Comparison of ENCODE assay signal across 8 cellular contexts in genomic region chr4:36243355-36244256, GRCh38. TPM values are rescaled to one million over a fixed set of nuclear protein-coding genes. Genes with fewer than 3 reads are reported as not detected.
DNase-seq lines count a peak whose midpoint lies in the region; ATAC-seq and TF ChIP-seq lines count a peak whose summit lies in the region.

No MANE protein-coding gene starts in this region.

- H3K4me3 Mint-ChIP-seq in endothelial cell (ENCODE audit: unreplicated experiment) = peak overlapping the region; percentile 95

- H3K4me1 ChIP-seq in DND-41 (ENCODE audit: insufficient read depth, low read length) = peaks cover 32% of the 10 kb centered on the region
- H3K4me1 ChIP-seq in mucosa of rectum (ENCODE audit: control insufficient read depth in 2 of 2, insufficient read depth in 2 of 2, low read length in 2 of 2) = peaks cover 6 to 9% of the 10 kb centered on the region in 2 donors

- no peaks in the 10 kb centered on the region for H3K36me3 Mint-ChIP-seq in endothelial cell (ENCODE audit: low read depth, unreplicated experiment)

- H3K27me3 Mint-ChIP-seq in endothelial cell (ENCODE audit: unreplicated experiment) = peaks cover 8% of the 10 kb centered on the region

- H3K27ac ChIP-seq in DND-41 (ENCODE audit: low read length) (peak overlapping the region; percentile 95), KOPT-K1 (ENCODE audit: low read depth, low read length, poor library complexity, severe bottlenecking) (peak overlapping the region; percentile 91), mucosa of rectum (ENCODE audit: low read depth in 2 of 2, low read length in 2 of 2) (peak overlapping the region; percentile 81 to 93)

- no peaks in the 10 kb centered on the region for H3K9me3 Mint-ChIP-seq in endothelial cell (ENCODE audit: unreplicated experiment)

- no peak for TF ChIP-seq CTCF in DND-41 (IDR thresholded peaks at IDR 0.05; ENCODE audit: borderline replicate concordance, extremely low read depth, low read length, poor library complexity, severe bottlenecking)
- no peak for TF ChIP-seq CTCF in endothelial cell (IDR thresholded peaks at IDR 0.05; ENCODE audit: unreplicated experiment)

- H3K4me2 ChIP-seq in DND-41 (ENCODE audit: insufficient read depth, low read length) = peak overlapping the region; percentile 80

- H3K27ac Mint-ChIP-seq in endothelial cell (ENCODE audit: unreplicated experiment) = peak overlapping the region; percentile 72

- H3K79me2 ChIP-seq in DND-41 (ENCODE audit: insufficient read depth, low read length) = peaks cover 60% of the 10 kb centered on the region

- H3K9me3 ChIP-seq in DND-41 (ENCODE audit: insufficient read depth, low read length, severe bottlenecking) (no peaks in the 10 kb centered on the region), KOPT-K1 (ENCODE audit: insufficient read depth, low read length, poor library complexity, severe bottlenecking) (no peaks in the 10 kb centered on the region), mucosa of rectum (ENCODE audit: control insufficient read depth in 2 of 2, low read length in 2 of 2) (no peaks in the 10 kb centered on the region)

- H3K9ac ChIP-seq in DND-41 (ENCODE audit: low read depth, low read length) (peak overlapping the region; percentile 96), mucosa of rectum (ENCODE audit: low read depth in 1 of 2, low read length in 2 of 2) (peak overlapping the region; percentile 81 to 83)

- peaks cover 19% of the 10 kb centered on the region for H3K4me1 Mint-ChIP-seq in endothelial cell (ENCODE audit: unreplicated experiment)

- H2AFZ ChIP-seq in DND-41 (ENCODE audit: low read depth, low read length) = peak overlapping the region; percentile 98

- H3K4me3 ChIP-seq in DND-41 (ENCODE audit: low read depth in 1 of 2, low read length in 2 of 2) (peak overlapping the region; percentile 77 to 92), mucosa of rectum (ENCODE audit: low read length in 2 of 2) (peak overlapping the region; percentile 88 to 93)

- DNase-seq in DND-41 (peak; percentile 66), endothelial cell (ENCODE audit: low spot score) (peak; percentile 58), GDM1 (lab: John Stamatoyannopoulos, UW) (no peak)
- peak; percentile 57 to 71 for DNase-seq in activated CD4-positive, alpha-beta T cell treated with anti-CD3 and anti-CD28 coated beads, Interleukin-2, amount 50 U/mL, for 48 hours
- DNase-seq in stimulated activated CD8-positive, alpha-beta memory T cell treated with anti-CD3 and anti-CD28 coated beads, Interleukin-7, amount 100 ng/mL, for 4 hours (ENCODE audit: low read depth in 2 of 2) = peak; percentile 13 to 52

- H4K20me1 ChIP-seq in DND-41 (ENCODE audit: insufficient read depth, low read length) = no peaks in the 10 kb centered on the region

- no peaks in the 10 kb centered on the region for H3K27me3 ChIP-seq in DND-41 (ENCODE audit: insufficient read depth, low read length, poor library complexity)
- no peaks in the 10 kb centered on the region for H3K27me3 ChIP-seq in mucosa of rectum (ENCODE audit: control insufficient read depth in 2 of 2, insufficient read depth in 2 of 2, low read length in 2 of 2)

- ATAC-seq in DND-41 (ENCODE audit: insufficient read depth, low read depth) (peak; percentile 58), GM21619 (IDR thresholded peaks at IDR 0.05; ENCODE audit: unreplicated experiment) (peak; percentile 27)

- peaks cover 14% of the 10 kb centered on the region for H3K36me3 ChIP-seq in DND-41 (ENCODE audit: insufficient read depth, low read length)
- no peaks in the 10 kb centered on the region for H3K36me3 ChIP-seq in KOPT-K1 (ENCODE audit: insufficient read depth, low read length)
- no peaks in the 10 kb centered on the region for H3K36me3 ChIP-seq in mucosa of rectum (ENCODE audit: control insufficient read depth in 2 of 2, insufficient read depth in 2 of 2, low read length in 2 of 2)

RNA-seq across cellular contexts. Expression of gene ARAP2, which starts 0.7 kb away (rescaled TPM):
- total RNA-seq in endothelial cell (ENCODE audit: unreplicated experiment) = 20.1 TPM

RNA-seq across cellular contexts. Expression of gene DTHD1, which starts 37.8 kb away (rescaled TPM):
- not detected for total RNA-seq in endothelial cell (ENCODE audit: unreplicated experiment)
